In genomic region chr11:78749243-78749730, GRCh38 we compare ENCODE assay signal across 14 cellular contexts.
DNase-seq lines count a peak whose midpoint lies in the region; ATAC-seq lines count a peak whose summit lies in the region.
"Had no signal": no experiment of that assay in that cellular context is flagged by ENCODE, and none has a peak within 500 bp of the region (broad histone marks: within the 10 kb centered on the region; RNA-seq: fewer than 3 reads in every experiment).

No MANE protein-coding gene starts in this region.

- no peaks in the 10 kb centered on the region for H3K36me3 Mint-ChIP-seq in activated CD4-positive, alpha-beta memory T cell treated with anti-CD3 and anti-CD28 coated beads, Interleukin-2, amount 10 ng/mL, durations not matched to agents 7 days and 5 days (ENCODE audit: low read depth)

- no peaks in the 10 kb centered on the region for H3K9me3 Mint-ChIP-seq in activated CD4-positive, alpha-beta memory T cell treated with anti-CD3 and anti-CD28 coated beads, Interleukin-2, amount 10 ng/mL, durations not matched to agents 7 days and 5 days

- peaks cover 8% of the 10 kb centered on the region for H3K27me3 Mint-ChIP-seq in activated CD4-positive, alpha-beta memory T cell treated with anti-CD3 and anti-CD28 coated beads, Interleukin-2, amount 10 ng/mL, durations not matched to agents 7 days and 5 days

- no peak overlapping the region for H3K27ac Mint-ChIP-seq in activated CD4-positive, alpha-beta memory T cell treated with anti-CD3 and anti-CD28 coated beads, Interleukin-2, amount 10 ng/mL, durations not matched to agents 7 days and 5 days

- DNase-seq in DMS153 treated with DMSO at 0.1 percent for 48 hours (lab: John Stamatoyannopoulos, UW; ENCODE audit: unreplicated experiment), result peak; percentile 72
- peak; percentile 48 for DNase-seq in NCI-H1417 treated with DMSO at 0.1 percent for 48 hours (lab: John Stamatoyannopoulos, UW)
- peak; percentile 60 for DNase-seq in NCI-H510A (lab: John Stamatoyannopoulos, UW)
- DNase-seq in SHP77 treated with DMSO at 0.1 percent for 48 hours (lab: John Stamatoyannopoulos, UW), result peak; percentile 42
- DNase-seq in activated CD4-positive, alpha-beta memory T cell treated with anti-CD3 and anti-CD28 coated beads, Interleukin-2, amount 10 ng/mL, durations not matched to agents 7 days and 5 days, result no peak
- no peak for DNase-seq in NCI-H2081 treated with DMSO at 0.1 percent for 48 hours (lab: John Stamatoyannopoulos, UW)
- DNase-seq in RKO (ENCODE audit: low spot score), result no peak
- DNase-seq: C1 segment of cervical spinal cord, GF-D8, NCI-H1930, NCI-H446 treated with DMSO at 0.1 percent for 48 hours, PC-9 had no signal

- CTCF ChIA-PET in activated CD4-positive, alpha-beta memory T cell treated with anti-CD3 and anti-CD28 coated beads, Interleukin-2, amount 10 ng/mL, durations not matched to agents 7 days and 5 days (lab: Charles Lee), result no interaction called here

- no peak overlapping the region for H3K4me3 Mint-ChIP-seq in activated CD4-positive, alpha-beta memory T cell treated with anti-CD3 and anti-CD28 coated beads, Interleukin-2, amount 10 ng/mL, durations not matched to agents 7 days and 5 days

- POLR2A ChIA-PET in activated CD4-positive, alpha-beta memory T cell treated with anti-CD3 and anti-CD28 coated beads, Interleukin-2, amount 10 ng/mL, durations not matched to agents 7 days and 5 days (lab: Charles Lee), result no interaction called here

- no peak for ATAC-seq in GM19324 (IDR thresholded peaks at IDR 0.05; ENCODE audit: low FRiP score, unreplicated experiment)
- ATAC-seq: HepG2 had no signal

- no peaks in the 10 kb centered on the region for H3K4me1 Mint-ChIP-seq in activated CD4-positive, alpha-beta memory T cell treated with anti-CD3 and anti-CD28 coated beads, Interleukin-2, amount 10 ng/mL, durations not matched to agents 7 days and 5 days

Comparison
In these comparisons a context has a peak if more than half of its experiments do, and no peak if none do; other contexts are left out.
1. DNase-seq: peak in DMS153 treated with DMSO at 0.1 percent for 48 hours (single experiment), NCI-H1417 treated with DMSO at 0.1 percent for 48 hours (single experiment), NCI-H510A (single experiment) and SHP77 treated with DMSO at 0.1 percent for 48 hours (single experiment); none in activated CD4-positive, alpha-beta memory T cell treated with anti-CD3 and anti-CD28 coated beads, Interleukin-2, amount 10 ng/mL, durations not matched to agents 7 days and 5 days (single experiment), NCI-H2081 treated with DMSO at 0.1 percent for 48 hours (single experiment) and RKO (single experiment).